In the genomic region with DNA sequence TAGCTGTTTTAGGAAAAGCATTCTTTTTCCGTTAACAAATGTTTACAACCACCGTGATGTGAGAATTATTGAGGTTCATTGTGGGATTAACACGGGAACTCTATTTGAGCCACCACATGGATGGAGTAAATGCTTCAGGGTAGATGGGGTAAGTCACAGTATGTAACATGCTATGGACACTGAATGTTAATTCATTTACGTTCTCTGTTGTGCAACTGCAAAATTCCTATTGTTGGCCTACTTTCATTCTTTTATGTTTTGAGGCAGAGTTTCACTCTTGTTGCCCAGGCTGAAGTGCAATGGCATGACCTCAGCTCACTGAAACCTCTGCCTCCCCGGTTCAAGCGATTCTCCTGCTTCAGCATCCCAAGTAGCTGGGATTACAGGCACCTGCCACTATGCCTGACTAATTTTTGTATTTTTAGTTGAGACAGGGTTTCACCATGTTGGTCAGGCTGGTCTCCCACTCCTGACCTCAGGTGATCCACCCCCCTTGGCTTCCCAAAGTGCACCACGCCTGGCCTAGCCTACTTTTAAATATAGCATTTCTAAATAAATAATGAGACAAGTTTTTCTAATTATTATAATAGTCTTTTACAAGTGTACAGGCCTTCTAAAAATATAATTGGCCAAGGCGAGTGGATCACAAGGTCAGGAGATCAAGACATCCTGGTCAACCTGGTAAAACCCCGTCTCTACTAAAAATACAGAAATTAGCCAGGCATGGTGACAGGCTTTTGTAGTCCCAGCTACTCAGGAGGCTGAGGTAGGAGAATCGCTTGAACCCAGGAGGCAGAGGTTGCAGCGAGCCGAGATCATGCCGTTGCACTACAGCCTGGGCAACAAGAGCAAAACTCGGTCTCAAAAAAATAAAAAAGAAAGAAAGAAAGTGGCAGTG, we compare ENCODE assay signal across 8 cellular contexts.
DNase-seq lines count a peak whose midpoint lies in the region; ATAC-seq and TF ChIP-seq lines count a peak whose summit lies in the region.
"Not testable (repeated sequence)": the region's sequence is repeated elsewhere in the genome, so short reads cannot be mapped to it uniquely, and the experiment has no call there.

No MANE protein-coding gene starts in this region.

- H3K4me1 ChIP-seq in GM23338 (ENCODE audit: insufficient read depth) = peaks cover 51% of the 10 kb centered on the region
- H3K4me1 ChIP-seq in HUES48 (ENCODE audit: control insufficient read depth, insufficient read depth, low read length) = peaks cover 27% of the 10 kb centered on the region
- H3K4me1 ChIP-seq in Karpas-422 (ENCODE audit: low read length); NT2/D1 (ENCODE audit: insufficient read depth, insufficient read length): not testable (repeated sequence)
- H3K4me1 ChIP-seq in iPS-15b (ENCODE audit: control insufficient read depth, insufficient read depth, low read length) = peaks cover 21% of the 10 kb centered on the region
- H3K4me1 ChIP-seq in gastrocnemius medialis = peaks cover 0 to 13% of the 10 kb centered on the region in 2 donors

- peak overlapping the region; percentile 51 for H3K4me3 ChIP-seq in GM23338
- peak overlapping the region; percentile 35 for H3K4me3 ChIP-seq in HUES48 (ENCODE audit: low read depth, low read length)
- H3K4me3 ChIP-seq in Karpas-422 (ENCODE audit: low read length); NT2/D1 (ENCODE audit: insufficient read length, low read depth); gastrocnemius medialis: not testable (repeated sequence)
- H3K4me3 ChIP-seq in iPS-15b (ENCODE audit: low read depth, low read length) = peak overlapping the region; percentile 55

- H3K9me3 ChIP-seq in HUES48 (ENCODE audit: control insufficient read depth, insufficient read depth, low read length); Karpas-422 (ENCODE audit: low read length); iPS-15b (ENCODE audit: control insufficient read depth, insufficient read depth, low read length); gastrocnemius medialis: not testable (repeated sequence)
- H3K9me3 ChIP-seq in NT2/D1 (ENCODE audit: insufficient read depth, low read length) = peaks cover 38% of the 10 kb centered on the region

- peak overlapping the region; percentile 35; the same call in 1 of the 3 replicates for H3K4me3 Mint-ChIP-seq in GM23338
- H3K4me3 Mint-ChIP-seq in chondrocyte (ENCODE audit: unreplicated experiment) = not testable (repeated sequence)

- not testable (repeated sequence) for TF ChIP-seq CTCF in GM23338 (conservative IDR thresholded peaks at IDR 0.05; ENCODE audit: low read depth in 2 of 2); chondrocyte (IDR thresholded peaks at IDR 0.05); gastrocnemius medialis (IDR thresholded peaks at IDR 0.05 in 4 of 5, conservative IDR thresholded peaks at IDR 0.05 in 1 of 5)

- not testable (repeated sequence) for H3K9me2 ChIP-seq in GM23338 (ENCODE audit: insufficient read depth); Karpas-422 (replicated peaks; ENCODE audit: insufficient read depth, low read length)

- H3K27ac ChIP-seq in GM23338 (ENCODE audit: low read depth) (peak overlapping the region; percentile 85), HUES48 (ENCODE audit: low read depth, low read length) (peak overlapping the region; percentile 11), gastrocnemius medialis (peak overlapping the region; percentile 51 to 83 (median 70))
- H3K27ac ChIP-seq in Karpas-422 (ENCODE audit: low read length) = not testable (repeated sequence)

- H3K27ac Mint-ChIP-seq in GM23338 (peak overlapping the region; percentile 93), chondrocyte (ENCODE audit: unreplicated experiment) (peak overlapping the region; percentile 61)

- H3K4me1 Mint-ChIP-seq in GM23338 = peaks cover 46% of the 10 kb centered on the region
- H3K4me1 Mint-ChIP-seq in chondrocyte (ENCODE audit: low read depth) = not testable (repeated sequence)

- H4K20me1 ChIP-seq in GM23338 (replicated peaks; ENCODE audit: insufficient read depth); Karpas-422 (ENCODE audit: insufficient read depth, low read depth, low read length): not testable (repeated sequence)

- H3K36me3 ChIP-seq in GM23338 (ENCODE audit: insufficient read depth) = peaks cover 38% of the 10 kb centered on the region
- H3K36me3 ChIP-seq in HUES48 (ENCODE audit: control insufficient read depth, insufficient read depth, low read length) = peaks cover 63% of the 10 kb centered on the region
- H3K36me3 ChIP-seq in Karpas-422 (ENCODE audit: insufficient read depth, low read length); NT2/D1 (ENCODE audit: insufficient read depth, insufficient read length, low read length); gastrocnemius medialis: not testable (repeated sequence)
- H3K36me3 ChIP-seq in iPS-15b (ENCODE audit: control insufficient read depth, insufficient read depth, low read length) = peaks cover 15% of the 10 kb centered on the region

- not testable (repeated sequence) for DNase-seq in GM23338 (ENCODE audit: low spot score); NT2/D1 (ENCODE audit: low read depth, low spot score); chondrocyte (ENCODE audit: low spot score)
- DNase-seq in Karpas-422 = peak; percentile 29
- peak; percentile 20 for DNase-seq in myocyte (ENCODE audit: low read depth)
- DNase-seq in gastrocnemius medialis = peak; percentile 34 to 61

- H3K9me3 Mint-ChIP-seq in GM23338 = peaks cover 11% of the 10 kb centered on the region
- not testable (repeated sequence) for H3K9me3 Mint-ChIP-seq in chondrocyte (ENCODE audit: low read depth)

- not testable (repeated sequence) for H3K27me3 Mint-ChIP-seq in GM23338 (ENCODE audit: insufficient read depth, low read depth, poor library complexity)
- H3K27me3 Mint-ChIP-seq in chondrocyte (ENCODE audit: low read depth) = peaks cover 17% of the 10 kb centered on the region

- H2AFZ ChIP-seq in GM23338; Karpas-422 (ENCODE audit: low read length): not testable (repeated sequence)

- intact Hi-C loops in gastrocnemius medialis (cut with DNase I; ENCODE audit: low total_unique reads) = loop anchor here (5.0 kb wide), 1 partner anchor 159 kb away; no protein-coding TSS in a partner anchor

- H3F3A ChIP-seq in GM23338 (replicated peaks; ENCODE audit: low read depth) = peaks cover 26% of the 10 kb centered on the region; the same call in 1 of the 2 replicates

- H3K9ac ChIP-seq in HUES48 (ENCODE audit: low read depth, low read length) (0 out of 2 replicates have a peak overlapping the region, but pooled peaks have one; percentile 4), NT2/D1 (ENCODE audit: insufficient read length, low read depth) (peak overlapping the region; percentile 10), iPS-15b (ENCODE audit: low read depth, low read length) (peak overlapping the region; percentile 71)
- H3K9ac ChIP-seq in Karpas-422 (ENCODE audit: low read length) = not testable (repeated sequence)

- not testable (repeated sequence) for H3K27me3 ChIP-seq in GM23338 (ENCODE audit: insufficient read depth); HUES48 (ENCODE audit: control insufficient read depth, insufficient read depth, low read length); Karpas-422 (ENCODE audit: low read length); NT2/D1 (ENCODE audit: insufficient read depth, insufficient read length); iPS-15b (ENCODE audit: control insufficient read depth, insufficient read depth, low read length); gastrocnemius medialis

- not testable (repeated sequence) for ATAC-seq in GM23338
- ATAC-seq in gastrocnemius medialis = peak; percentile 81 to 85

- peak overlapping the region; percentile 83 for H3K4me2 ChIP-seq in GM23338
- H3K4me2 ChIP-seq in Karpas-422 (ENCODE audit: low read depth, low read length, poor library complexity, severe bottlenecking) = not testable (repeated sequence)

- peaks cover 65% of the 10 kb centered on the region for H3K79me2 ChIP-seq in GM23338 (replicated peaks; ENCODE audit: insufficient read depth)
- H3K79me2 ChIP-seq in Karpas-422 (ENCODE audit: low read length) = not testable (repeated sequence)

- TF ChIP-seq POLR2A in gastrocnemius medialis (IDR thresholded peaks at IDR 0.05) = not testable (repeated sequence)

- in situ Hi-C loops in gastrocnemius medialis (cut with MboI; ENCODE audit: low sequenced_read_pairs in 4 of 4) = not testable (repeated sequence)

- H3K36me3 Mint-ChIP-seq in GM23338 (ENCODE audit: low read depth) = peaks cover 42% of the 10 kb centered on the region
- H3K36me3 Mint-ChIP-seq in chondrocyte (ENCODE audit: low read depth) = not testable (repeated sequence)
